19 cellular contexts compared by ENCODE assay signal in genomic region chr14:21302013-21302857, GRCh38. TPM values are rescaled to one million over a fixed set of nuclear protein-coding genes. Genes with fewer than 3 reads are reported as not detected.
"Had no signal": no experiment of that assay in that cellular context is flagged by ENCODE, and none has a peak within 500 bp of the region (broad histone marks: within the 10 kb centered on the region; RNA-seq: fewer than 3 reads in every experiment).

No MANE protein-coding gene starts in this region.

- H3K4me3 Mint-ChIP-seq: activated CD4-positive, alpha-beta T cell treated with anti-CD3 and anti-CD28 coated beads, Interleukin-2, amount 10 ng/mL, durations not matched to agents 24 days and 14 days; neural progenitor cell had no signal

- H3K36me3 ChIP-seq: adrenal gland, neural progenitor cell, ovary, uterus had no signal

- H2AFZ ChIP-seq: neural progenitor cell had no signal

- H3K9ac ChIP-seq: neural progenitor cell had no signal

- H3K36me3 Mint-ChIP-seq: neural progenitor cell had no signal

- H3K4me3 ChIP-seq: adrenal gland, neural progenitor cell, ovary, uterus had no signal

- H3K4me1 Mint-ChIP-seq: central memory CD8-positive, alpha-beta T cell had no signal

- ATAC-seq: left ventricle myocardium superior had no signal

- H3K9me3 Mint-ChIP-seq: activated CD4-positive, alpha-beta T cell treated with anti-CD3 and anti-CD28 coated beads, Interleukin-2, amount 10 ng/mL, durations not matched to agents 24 days and 14 days; activated T-helper 2 cell treated with anti-CD3 and anti-CD28 coated beads, Interferon-gamma antibody, Interleukin-2, Interleukin-4, amounts not matched to agents 10 μg/mL and 5 μg/mL and 100 μg/mL, durations not matched to agents 14 hours and 24 hours and 36 hours; central memory CD8-positive, alpha-beta T cell had no signal

- DNase-seq: activated CD4-positive, alpha-beta T cell treated with anti-CD3 and anti-CD28 coated beads, Interleukin-2, amount 10 ng/mL, durations not matched to agents 24 days and 14 days; activated naive CD4-positive, alpha-beta T cell treated with anti-CD3 and anti-CD28 coated beads, Interleukin-2, amount 50 U/mL, for 16 hours; adrenal gland; cortex of kidney; effector CD8-positive, alpha-beta T cell; kidney; left ventricle myocardium superior; ovary; stimulated activated CD4-positive, alpha-beta T cell treated with anti-CD3 and anti-CD28 coated beads, Interleukin-15, amount 100 ng/mL, for 24 hours; stimulated activated CD4-positive, alpha-beta T cell treated with anti-CD3 and anti-CD28 coated beads, Interleukin-4, amount 100 ng/mL, for 24 hours; T1000; uterus had no signal

- H3K9me3 ChIP-seq: adrenal gland, ovary, uterus had no signal

- H3K4me1 ChIP-seq: uterus had no signal

- H3K27me3 ChIP-seq: ovary had no signal

- FAIRE-seq: frontal cortex, kidney had no signal

- H3K27ac Mint-ChIP-seq: activated CD4-positive, alpha-beta T cell treated with anti-CD3 and anti-CD28 coated beads, Interleukin-2, amount 10 ng/mL, durations not matched to agents 24 days and 14 days; activated T-helper 2 cell treated with anti-CD3 and anti-CD28 coated beads, Interferon-gamma antibody, Interleukin-2, Interleukin-4, amounts not matched to agents 10 μg/mL and 5 μg/mL and 100 μg/mL, durations not matched to agents 14 hours and 24 hours and 36 hours; neural progenitor cell had no signal

- H3K27ac ChIP-seq: adrenal gland, neural progenitor cell, ovary, uterus, VCaP had no signal

RNA-seq across cellular contexts. Expression of gene RPGRIP1, which starts 22.4 kb away (rescaled TPM):
- total RNA-seq: activated CD4-positive, alpha-beta T cell treated with anti-CD3 and anti-CD28 coated beads, Interleukin-2, amount 10 ng/mL, durations not matched to agents 24 days and 14 days; activated CD8-positive, alpha-beta memory T cell treated with anti-CD3 and anti-CD28 coated beads for 36 hours; activated T-helper 2 cell treated with anti-CD3 and anti-CD28 coated beads, Interferon-gamma antibody, Interleukin-2, Interleukin-4, amounts not matched to agents 10 μg/mL and 5 μg/mL and 100 μg/mL, durations not matched to agents 14 hours and 24 hours and 36 hours; frontal cortex; skeletal muscle tissue had no signal
